ENCODE assay signal across 1 cellular context in genomic region chr13:72657379-72657778, GRCh38.
TF ChIP-seq lines count a peak whose summit lies in the region.

No MANE protein-coding gene starts in this region.

TF ChIP-seq in GM12878, 131 proteins besides CTCF, POLR2A, EP300 and RAD21 (continued from another document):
- TF ChIP-seq, protein P1, sequence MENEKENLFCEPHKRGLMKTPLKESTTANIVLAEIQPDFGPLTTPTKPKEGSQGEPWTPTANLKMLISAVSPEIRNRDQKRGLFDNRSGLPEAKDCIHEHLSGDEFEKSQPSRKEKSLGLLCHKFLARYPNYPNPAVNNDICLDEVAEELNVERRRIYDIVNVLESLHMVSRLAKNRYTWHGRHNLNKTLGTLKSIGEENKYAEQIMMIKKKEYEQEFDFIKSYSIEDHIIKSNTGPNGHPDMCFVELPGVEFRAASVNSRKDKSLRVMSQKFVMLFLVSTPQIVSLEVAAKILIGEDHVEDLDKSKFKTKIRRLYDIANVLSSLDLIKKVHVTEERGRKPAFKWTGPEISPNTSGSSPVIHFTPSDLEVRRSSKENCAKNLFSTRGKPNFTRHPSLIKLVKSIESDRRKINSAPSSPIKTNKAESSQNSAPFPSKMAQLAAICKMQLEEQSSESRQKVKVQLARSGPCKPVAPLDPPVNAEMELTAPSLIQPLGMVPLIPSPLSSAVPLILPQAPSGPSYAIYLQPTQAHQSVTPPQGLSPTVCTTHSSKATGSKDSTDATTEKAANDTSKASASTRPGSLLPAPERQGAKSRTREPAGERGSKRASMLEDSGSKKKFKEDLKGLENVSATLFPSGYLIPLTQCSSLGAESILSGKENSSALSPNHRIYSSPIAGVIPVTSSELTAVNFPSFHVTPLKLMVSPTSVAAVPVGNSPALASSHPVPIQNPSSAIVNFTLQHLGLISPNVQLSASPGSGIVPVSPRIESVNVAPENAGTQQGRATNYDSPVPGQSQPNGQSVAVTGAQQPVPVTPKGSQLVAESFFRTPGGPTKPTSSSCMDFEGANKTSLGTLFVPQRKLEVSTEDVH (IDR thresholded peaks at IDR 0.05; ENCODE audit: low read depth, partially characterized antibody) = no peak
- TF ChIP-seq STAT3 (IDR thresholded peaks at IDR 0.05; ENCODE audit: low read depth, low read length) = no peak
TF ChIP-seq in GM12878: peak in this region for 0.
